Comparison of ENCODE assay signal across 18 cellular contexts in the genomic region with DNA sequence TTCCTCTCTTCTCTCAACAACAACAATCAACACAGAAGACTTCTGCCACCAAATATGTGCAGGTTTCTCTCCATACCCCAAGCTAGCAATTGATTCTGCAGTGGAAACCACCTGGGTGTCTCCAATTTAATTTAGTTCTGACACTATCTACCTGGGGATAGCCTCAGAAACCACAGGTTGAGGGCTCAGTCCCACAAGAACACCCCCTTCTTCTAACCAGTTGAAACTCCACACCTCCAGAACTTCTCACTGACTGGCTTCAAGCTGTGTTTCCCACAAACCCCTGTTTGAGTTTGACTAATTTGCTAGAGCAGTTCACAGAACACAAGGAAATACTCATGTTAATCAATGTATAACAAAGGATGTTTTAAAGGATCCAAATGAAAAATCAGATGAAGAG. TPM values are rescaled to one million over a fixed set of nuclear protein-coding genes. Genes with fewer than 3 reads are reported as not detected.
DNase-seq lines count a peak whose midpoint lies in the region; ATAC-seq, FAIRE-seq and TF ChIP-seq lines count a peak whose summit lies in the region.
"Had no signal": no experiment of that assay in that cellular context is flagged by ENCODE, and none has a peak within 500 bp of the region (broad histone marks: within the 10 kb centered on the region; RNA-seq: fewer than 3 reads in every experiment).

No MANE protein-coding gene starts in this region.

- H3K27me3 Mint-ChIP-seq in activated CD8-positive, alpha-beta T cell treated with anti-CD3 and anti-CD28 coated beads for 36 hours = peaks cover 2% of the 10 kb centered on the region
- H3K27me3 Mint-ChIP-seq in activated CD8-positive, alpha-beta T cell treated with anti-CD3 and anti-CD28 coated beads, Interleukin-2, amount 10 ng/mL, durations not matched to agents 7 days and 5 days (ENCODE audit: low read depth) = peaks cover 3% of the 10 kb centered on the region

- H3K27ac Mint-ChIP-seq in activated CD8-positive, alpha-beta T cell treated with anti-CD3 and anti-CD28 coated beads for 36 hours = no peak overlapping the region
- H3K27ac Mint-ChIP-seq in activated CD8-positive, alpha-beta T cell treated with anti-CD3 and anti-CD28 coated beads, Interleukin-2, amount 10 ng/mL, durations not matched to agents 7 days and 5 days = no peak overlapping the region
- H3K27ac Mint-ChIP-seq: CD4-positive, alpha-beta memory T cell; H9 had no signal

- H3K4me1 ChIP-seq in GM12878 (ENCODE audit: control insufficient read depth, insufficient read depth, low read length) = no peaks in the 10 kb centered on the region
- no peaks in the 10 kb centered on the region for H3K4me1 ChIP-seq in tibial artery
- H3K4me1 ChIP-seq: BLaER1 had no signal

- CTCF ChIA-PET in activated CD8-positive, alpha-beta T cell treated with anti-CD3 and anti-CD28 coated beads for 36 hours (lab: Charles Lee) = interaction anchor here (1.4 kb wide), 1 partner anchor 148 kb away, joined by 3 read pairs; no protein-coding TSS in a partner anchor
- CTCF ChIA-PET in activated CD8-positive, alpha-beta T cell treated with anti-CD3 and anti-CD28 coated beads, Interleukin-2, amount 10 ng/mL, durations not matched to agents 7 days and 5 days (lab: Charles Lee) = no interaction called here
- CTCF ChIA-PET in GM12878 (lab: Yijun Ruan, JAX) (no interaction called here), HEK293T (lab: Yijun Ruan, JAX) (no interaction called here)

- H3K36me3 Mint-ChIP-seq in activated CD8-positive, alpha-beta T cell treated with anti-CD3 and anti-CD28 coated beads for 36 hours (ENCODE audit: low read depth) = no peaks in the 10 kb centered on the region
- H3K36me3 Mint-ChIP-seq in activated CD8-positive, alpha-beta T cell treated with anti-CD3 and anti-CD28 coated beads, Interleukin-2, amount 10 ng/mL, durations not matched to agents 7 days and 5 days (ENCODE audit: low read depth) = no peaks in the 10 kb centered on the region
- H3K36me3 Mint-ChIP-seq: CD14-positive monocyte; CD4-positive, alpha-beta memory T cell had no signal

- H3K4me3 ChIP-seq in GM12878 (no peak overlapping the region), tibial artery (no peak overlapping the region)
- H3K4me3 ChIP-seq: BLaER1 had no signal

- intact Hi-C loops in activated CD8-positive, alpha-beta T cell treated with anti-CD3 and anti-CD28 coated beads for 36 hours (cut with micrococcal nuclease) = no loop called here
- intact Hi-C loops in GM12878 (cut with micrococcal nuclease; ENCODE audit: unreplicated experiment) (no loop called here), tibial artery (cut with DNase I; ENCODE audit: low total_unique reads) (no loop called here)

- no peak overlapping the region for H2AFZ ChIP-seq in GM12878 (ENCODE audit: control insufficient read depth, low read depth, low read length)

- no peak for TF ChIP-seq RAD21 in GM12878 (IDR thresholded peaks at IDR 0.05; ENCODE audit: insufficient read depth, low read depth, low read length)

- no peaks in the 10 kb centered on the region for H3K36me3 ChIP-seq in GM12878 (ENCODE audit: control insufficient read depth in 2 of 2, insufficient read depth in 2 of 2, low read length in 1 of 2)
- no peaks in the 10 kb centered on the region for H3K36me3 ChIP-seq in tibial artery
- H3K36me3 ChIP-seq: BLaER1 had no signal

- no peaks in the 10 kb centered on the region for H3K79me2 ChIP-seq in GM12878 (ENCODE audit: control insufficient read depth, insufficient read depth, low read length)

- in situ Hi-C loops in GM12878 (cut with MboI) = no loop called here

- H3K4me1 Mint-ChIP-seq in activated CD8-positive, alpha-beta T cell treated with anti-CD3 and anti-CD28 coated beads for 36 hours (ENCODE audit: low read depth) = no peaks in the 10 kb centered on the region
- no peaks in the 10 kb centered on the region for H3K4me1 Mint-ChIP-seq in activated CD8-positive, alpha-beta T cell treated with anti-CD3 and anti-CD28 coated beads, Interleukin-2, amount 10 ng/mL, durations not matched to agents 7 days and 5 days (ENCODE audit: low read depth)
- H3K4me1 Mint-ChIP-seq: CD14-positive monocyte; CD4-positive, alpha-beta memory T cell; H9 had no signal

- BruUV-seq in GM12878 (replicated peaks; lab: Mats Ljungman, UMichigan) = no TSS peak

- no peak overlapping the region for H3K4me2 ChIP-seq in GM12878 (ENCODE audit: control insufficient read depth, insufficient read depth)
- H3K4me2 ChIP-seq: BLaER1 had no signal

- H3K9me3 ChIP-seq in GM12878 (replicated peaks; ENCODE audit: control insufficient read depth, insufficient read depth, low read length) = no peaks in the 10 kb centered on the region
- no peaks in the 10 kb centered on the region for H3K9me3 ChIP-seq in tibial artery
- H3K9me3 ChIP-seq: BLaER1 had no signal

- FAIRE-seq in GM12878 (lab: Jason Lieb, UNC) = no peak
- FAIRE-seq: GM19239, H1 had no signal

- H3K27ac ChIP-seq in GM12878 (ENCODE audit: control insufficient read depth, insufficient read depth) (no peak overlapping the region), tibial artery (no peak overlapping the region)
- H3K27ac ChIP-seq: 22Rv1, BLaER1, HL-60 had no signal

- TF ChIP-seq CTCF in activated CD8-positive, alpha-beta T cell treated with anti-CD3 and anti-CD28 coated beads for 36 hours (IDR thresholded peaks at IDR 0.05) = no peak
- TF ChIP-seq CTCF in GM12878 (IDR thresholded peaks at IDR 0.05 in 2 of 3, conservative IDR thresholded peaks at IDR 0.05 in 1 of 3; ENCODE audit: control insufficient read depth in 2 of 3, extremely low read depth in 1 of 3, insufficient read depth in 1 of 3, low read depth in 3 of 3, low read length in 3 of 3) (no peak), tibial artery (IDR thresholded peaks at IDR 0.05) (no peak)

- DNase-seq in activated CD8-positive, alpha-beta T cell treated with anti-CD3 and anti-CD28 coated beads for 36 hours = peak; percentile 6
- DNase-seq in activated CD8-positive, alpha-beta T cell treated with anti-CD3 and anti-CD28 coated beads, Interleukin-2, amount 10 ng/mL, durations not matched to agents 7 days and 5 days = no peak
- no peak for DNase-seq in GM12878 (ENCODE audit: low read depth, low spot score)
- no peak for DNase-seq in HEK293T (ENCODE audit: extremely low spot score)
- DNase-seq in LoVo (ENCODE audit: low spot score) = no peak
- no peak for DNase-seq in tibial artery
- DNase-seq: CD4-positive, alpha-beta memory T cell; DMS153; DMS79; GDM1; H9 had no signal

- TF ChIP-seq EP300 in GM12878 (IDR thresholded peaks at IDR 0.05; ENCODE audit: borderline replicate concordance in 1 of 2, control insufficient read depth in 1 of 2, low read depth in 2 of 2, low read length in 2 of 2) = no peak

- POLR2A ChIA-PET in activated CD8-positive, alpha-beta T cell treated with anti-CD3 and anti-CD28 coated beads for 36 hours (lab: Charles Lee) = no interaction called here
- POLR2A ChIA-PET in activated CD8-positive, alpha-beta T cell treated with anti-CD3 and anti-CD28 coated beads, Interleukin-2, amount 10 ng/mL, durations not matched to agents 7 days and 5 days (lab: Charles Lee) = no interaction called here
- POLR2A ChIA-PET in GM12878 (lab: Charles Lee) = no interaction called here
- POLR2A ChIA-PET in HEK293T (lab: Yijun Ruan, JAX) = no interaction called here

- SMC1A ChIA-PET in GM12878 (lab: Charles Lee; ENCODE audit: uncharacterized antibody, unreplicated experiment) = no interaction called here

- TF ChIP-seq POLR2A in GM12878 (IDR thresholded peaks at IDR 0.05; ENCODE audit: low read depth, low read length) = no peak

- RAD21 ChIA-PET in GM12878 (lab: Charles Lee; ENCODE audit: unreplicated experiment) = no interaction called here

- H3K9ac ChIP-seq in GM12878 (ENCODE audit: control insufficient read depth, insufficient read depth, low read length) = no peak overlapping the region
- H3K9ac ChIP-seq: BLaER1 had no signal

- no peak overlapping the region for H3K4me3 Mint-ChIP-seq in activated CD8-positive, alpha-beta T cell treated with anti-CD3 and anti-CD28 coated beads for 36 hours
- H3K4me3 Mint-ChIP-seq in activated CD8-positive, alpha-beta T cell treated with anti-CD3 and anti-CD28 coated beads, Interleukin-2, amount 10 ng/mL, durations not matched to agents 7 days and 5 days = no peak overlapping the region
- H3K4me3 Mint-ChIP-seq: CD14-positive monocyte; CD4-positive, alpha-beta memory T cell; H9 had no signal

- no peaks in the 10 kb centered on the region for H4K20me1 ChIP-seq in GM12878 (ENCODE audit: control insufficient read depth, insufficient read depth)
- H4K20me1 ChIP-seq: BLaER1 had no signal

- no peak for ATAC-seq in activated CD8-positive, alpha-beta T cell treated with anti-CD3 and anti-CD28 coated beads for 36 hours
- no peak for ATAC-seq in activated CD8-positive, alpha-beta T cell treated with anti-CD3 and anti-CD28 coated beads, Interleukin-2, amount 10 ng/mL, durations not matched to agents 7 days and 5 days
- ATAC-seq in GM18868 (IDR thresholded peaks at IDR 0.05; ENCODE audit: unreplicated experiment) (peak; percentile 87), GM12878 (peak; percentile 41; the same call in 2 of the 3 replicates)

- no peaks in the 10 kb centered on the region for H3K27me3 ChIP-seq in GM12878 (replicated peaks in 1 of 2; ENCODE audit: control insufficient read depth in 2 of 2, insufficient read depth in 2 of 2, low read length in 1 of 2)
- H3K27me3 ChIP-seq in tibial artery = no peaks in the 10 kb centered on the region
- H3K27me3 ChIP-seq: BLaER1 had no signal

- no peaks in the 10 kb centered on the region for H3K9me3 Mint-ChIP-seq in activated CD8-positive, alpha-beta T cell treated with anti-CD3 and anti-CD28 coated beads for 36 hours
- H3K9me3 Mint-ChIP-seq in activated CD8-positive, alpha-beta T cell treated with anti-CD3 and anti-CD28 coated beads, Interleukin-2, amount 10 ng/mL, durations not matched to agents 7 days and 5 days (ENCODE audit: insufficient read depth) = no peaks in the 10 kb centered on the region
- H3K9me3 Mint-ChIP-seq: CD14-positive monocyte, H9 had no signal

RNA-seq across cellular contexts. Expression of a gene that starts 52.5 kb away (rescaled TPM):
- under 1 TPM; 0.72 to 0.77 TPM for total RNA-seq in activated CD8-positive, alpha-beta T cell treated with anti-CD3 and anti-CD28 coated beads for 36 hours
- under 1 TPM; 0.05 to 0.37 TPM for total RNA-seq in activated CD8-positive, alpha-beta T cell treated with anti-CD3 and anti-CD28 coated beads, Interleukin-2, amount 10 ng/mL, durations not matched to agents 7 days and 5 days
- 0.07 and 0.10 TPM in 2 replicates for total RNA-seq in GM12878 (2013; cell fraction: nucleolus; rRNA removed)
- 0.06 and 0.11 TPM in 2 replicates for total RNA-seq in GM12878 (2014; rRNA removed)
- not detected in 2 replicates for total RNA-seq in GM12878 (2014; rRNA removed; fragmentation: Illumina TruSeq; extraction: Trizol)
- 0.05 TPM in 1 of 2 replicates, not detected in the other for total RNA-seq in GM12878 (2021)
- polyA plus RNA-seq in GM12878 (2011; ENCODE audit: low read depth) = not detected
- 0.04 and 0.06 TPM in 2 replicates for polyA plus RNA-seq in GM12878 (2011; rRNA removed)
- 0.02 TPM in 1 of 2 replicates, not detected in the other for polyA plus RNA-seq in GM12878 (2011; cell fraction: cytosol; rRNA removed)
- polyA plus RNA-seq in GM12878 (2011; cell fraction: nucleus; rRNA removed) = not detected in 2 replicates
- 0.01 TPM in 1 of 2 replicates, not detected in the other for polyA plus RNA-seq in GM12878 (2012)
- polyA plus RNA-seq in GM12878 (2014; fragmentation: Illumina TruSeq; extraction: Trizol) = 0.05 TPM in 1 of 2 replicates, not detected in the other
- polyA plus RNA-seq in GM12878 (2014; fragmentation: Nextera tagmentation; extraction: Ambion mirVana) = not detected
- polyA plus RNA-seq in GM12878 (2014; rRNA removed) = 0.29 TPM in 1 of 2 replicates, not detected in the other
- polyA plus RNA-seq in GM12878 (2016; fragmentation: Nextera tagmentation; extraction: Ambion mirVana) = not detected
- polyA minus RNA-seq in GM12878 (2011; rRNA and poly(A)+ RNA removed) = 0.05 and 0.07 TPM in 2 replicates
- polyA minus RNA-seq in GM12878 (2011; cell fraction: cytosol; rRNA and poly(A)+ RNA removed) = not detected in 2 replicates
- not detected in 2 replicates for polyA minus RNA-seq in GM12878 (2011; cell fraction: nucleus; rRNA and poly(A)+ RNA removed)
- polyA plus RNA-seq: CD14-positive monocyte had no signal

Comparison
In these comparisons a context has a peak if more than half of its experiments do, and no peak if none do; other contexts are left out.
1. ATAC-seq: peak in GM18868 (single experiment) and GM12878 (single experiment); none in activated CD8-positive, alpha-beta T cell treated with anti-CD3 and anti-CD28 coated beads for 36 hours (single experiment) and activated CD8-positive, alpha-beta T cell treated with anti-CD3 and anti-CD28 coated beads, Interleukin-2, amount 10 ng/mL, durations not matched to agents 7 days and 5 days (single experiment).